In the genomic region with DNA sequence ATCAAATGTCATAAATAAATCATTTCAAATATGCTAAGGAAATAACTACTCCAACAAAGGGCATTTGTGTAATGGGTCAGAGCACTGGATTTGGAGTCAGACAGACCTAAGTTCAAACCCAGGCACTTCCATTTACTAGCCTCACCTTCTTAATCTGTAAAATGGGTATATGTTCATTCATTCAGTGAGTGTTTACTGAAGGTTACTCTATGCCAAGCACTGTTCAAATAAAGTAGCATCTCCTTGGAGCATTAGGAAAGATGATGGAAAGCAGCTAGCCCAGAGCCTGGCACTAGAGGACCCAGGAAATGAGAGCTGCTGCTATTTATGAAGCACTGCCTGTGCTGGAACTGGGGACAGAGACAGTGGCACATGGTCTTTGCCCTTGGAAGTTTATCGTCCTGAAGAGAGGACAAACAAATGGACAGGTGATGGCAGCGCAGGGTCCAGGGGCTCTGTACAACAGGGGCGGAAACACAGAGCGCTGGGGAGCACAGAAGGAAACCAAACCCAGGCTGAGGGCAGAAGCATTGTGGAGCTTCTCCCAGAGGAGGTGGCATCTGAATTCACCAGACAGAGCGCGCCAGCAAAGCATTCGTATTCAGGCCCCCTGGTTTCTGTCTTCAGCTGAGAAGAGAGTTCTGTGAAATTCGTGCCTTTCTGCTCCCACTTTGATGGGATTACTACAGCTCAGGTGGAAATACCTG, we compare ENCODE assay signal across 1 cellular context.
TF ChIP-seq lines count a peak whose summit lies in the region.

No MANE protein-coding gene starts in this region.

TF ChIP-seq in HepG2, 621 proteins besides CTCF, POLR2A, EP300 and RAD21 (continued from another document and continues in another):
- TF ChIP-seq, protein P1, sequence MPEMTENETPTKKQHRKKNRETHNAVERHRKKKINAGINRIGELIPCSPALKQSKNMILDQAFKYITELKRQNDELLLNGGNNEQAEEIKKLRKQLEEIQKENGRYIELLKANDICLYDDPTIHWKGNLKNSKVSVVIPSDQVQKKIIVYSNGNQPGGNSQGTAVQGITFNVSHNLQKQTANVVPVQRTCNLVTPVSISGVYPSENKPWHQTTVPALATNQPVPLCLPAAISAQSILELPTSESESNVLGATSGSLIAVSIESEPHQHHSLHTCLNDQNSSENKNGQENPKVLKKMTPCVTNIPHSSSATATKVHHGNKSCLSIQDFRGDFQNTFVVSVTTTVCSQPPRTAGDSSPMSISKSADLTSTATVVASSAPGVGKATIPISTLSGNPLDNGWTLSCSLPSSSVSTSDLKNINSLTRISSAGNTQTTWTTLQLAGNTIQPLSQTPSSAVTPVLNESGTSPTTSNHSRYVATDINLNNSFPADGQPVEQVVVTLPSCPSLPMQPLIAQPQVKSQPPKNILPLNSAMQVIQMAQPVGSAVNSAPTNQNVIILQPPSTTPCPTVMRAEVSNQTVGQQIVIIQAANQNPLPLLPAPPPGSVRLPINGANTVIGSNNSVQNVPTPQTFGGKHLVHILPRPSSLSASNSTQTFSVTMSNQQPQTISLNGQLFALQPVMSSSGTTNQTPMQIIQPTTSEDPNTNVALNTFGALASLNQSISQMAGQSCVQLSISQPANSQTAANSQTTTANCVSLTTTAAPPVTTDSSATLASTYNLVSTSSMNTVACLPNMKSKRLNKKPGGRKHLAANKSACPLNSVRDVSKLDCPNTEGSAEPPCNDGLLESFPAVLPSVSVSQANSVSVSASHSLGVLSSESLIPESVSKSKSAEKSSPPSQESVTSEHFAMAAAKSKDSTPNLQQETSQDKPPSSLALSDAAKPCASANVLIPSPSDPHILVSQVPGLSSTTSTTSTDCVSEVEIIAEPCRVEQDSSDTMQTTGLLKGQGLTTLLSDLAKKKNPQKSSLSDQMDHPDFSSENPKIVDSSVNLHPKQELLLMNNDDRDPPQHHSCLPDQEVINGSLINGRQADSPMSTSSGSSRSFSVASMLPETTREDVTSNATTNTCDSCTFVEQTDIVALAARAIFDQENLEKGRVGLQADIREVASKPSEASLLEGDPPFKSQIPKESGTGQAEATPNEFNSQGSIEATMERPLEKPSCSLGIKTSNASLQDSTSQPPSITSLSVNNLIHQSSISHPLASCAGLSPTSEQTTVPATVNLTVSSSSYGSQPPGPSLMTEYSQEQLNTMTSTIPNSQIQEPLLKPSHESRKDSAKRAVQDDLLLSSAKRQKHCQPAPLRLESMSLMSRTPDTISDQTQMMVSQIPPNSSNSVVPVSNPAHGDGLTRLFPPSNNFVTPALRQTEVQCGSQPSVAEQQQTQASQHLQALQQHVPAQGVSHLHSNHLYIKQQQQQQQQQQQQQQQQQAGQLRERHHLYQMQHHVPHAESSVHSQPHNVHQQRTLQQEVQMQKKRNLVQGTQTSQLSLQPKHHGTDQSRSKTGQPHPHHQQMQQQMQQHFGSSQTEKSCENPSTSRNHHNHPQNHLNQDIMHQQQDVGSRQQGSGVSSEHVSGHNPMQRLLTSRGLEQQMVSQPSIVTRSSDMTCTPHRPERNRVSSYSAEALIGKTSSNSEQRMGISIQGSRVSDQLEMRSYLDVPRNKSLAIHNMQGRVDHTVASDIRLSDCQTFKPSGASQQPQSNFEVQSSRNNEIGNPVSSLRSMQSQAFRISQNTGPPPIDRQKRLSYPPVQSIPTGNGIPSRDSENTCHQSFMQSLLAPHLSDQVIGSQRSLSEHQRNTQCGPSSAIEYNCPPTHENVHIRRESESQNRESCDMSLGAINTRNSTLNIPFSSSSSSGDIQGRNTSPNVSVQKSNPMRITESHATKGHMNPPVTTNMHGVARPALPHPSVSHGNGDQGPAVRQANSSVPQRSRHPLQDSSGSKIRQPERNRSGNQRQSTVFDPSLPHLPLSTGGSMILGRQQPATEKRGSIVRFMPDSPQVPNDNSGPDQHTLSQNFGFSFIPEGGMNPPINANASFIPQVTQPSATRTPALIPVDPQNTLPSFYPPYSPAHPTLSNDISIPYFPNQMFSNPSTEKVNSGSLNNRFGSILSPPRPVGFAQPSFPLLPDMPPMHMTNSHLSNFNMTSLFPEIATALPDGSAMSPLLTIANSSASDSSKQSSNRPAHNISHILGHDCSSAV (CRISPR knock-in tag; IDR thresholded peaks at IDR 0.05; ENCODE audit: borderline replicate concordance): no peak
- TF ChIP-seq PHB2 (IDR thresholded peaks at IDR 0.05; ENCODE audit: partially characterized antibody) (no peak), PCBP2 (optimal IDR thresholded peaks at IDR 0.05; ENCODE audit: low read depth, low read length, poor library complexity, severe bottlenecking) (no peak), ZNF75D (CRISPR knock-in tag; IDR thresholded peaks at IDR 0.05; ENCODE audit: borderline replicate concordance) (no peak), PCBP1 (IDR thresholded peaks at IDR 0.05; ENCODE audit: borderline replicate concordance, low read depth, low read length) (no peak), RXRB (CRISPR knock-in tag; IDR thresholded peaks at IDR 0.05; ENCODE audit: borderline replicate concordance) (peak; percentile 78; the same call in 1 of the 2 replicates), BRCA1 (CRISPR knock-in tag; IDR thresholded peaks at IDR 0.05) (no peak), ZNF510 (CRISPR knock-in tag; IDR thresholded peaks at IDR 0.05; ENCODE audit: low read depth) (0 out of 2 replicates have a peak, but pooled peaks have one; percentile 67), NCOA5 (CRISPR knock-in tag; IDR thresholded peaks at IDR 0.05) (no peak), SP5 (CRISPR knock-in tag; IDR thresholded peaks at IDR 0.05; ENCODE audit: borderline replicate concordance, low read depth) (no peak), ZNF431 (CRISPR knock-in tag; IDR thresholded peaks at IDR 0.05; ENCODE audit: borderline replicate concordance, low read depth) (no peak; the same call in 1 of the 2 replicates), ZNF235 (CRISPR knock-in tag; IDR thresholded peaks at IDR 0.05; ENCODE audit: borderline replicate concordance) (no peak), ZNF296 (CRISPR knock-in tag; conservative IDR thresholded peaks at IDR 0.05) (no peak), GABPB1 (CRISPR knock-in tag; IDR thresholded peaks at IDR 0.05) (no peak), HIVEP1 (CRISPR knock-in tag; IDR thresholded peaks at IDR 0.05) (no peak), MEIS1 (CRISPR knock-in tag; IDR thresholded peaks at IDR 0.05; ENCODE audit: borderline replicate concordance) (peak; percentile 85; the same call in 1 of the 2 replicates), KDM5A (IDR thresholded peaks at IDR 0.05; ENCODE audit: borderline replicate concordance, low read length) (no peak), BHLHE40 (IDR thresholded peaks at IDR 0.05; ENCODE audit: low read length) (no peak), ZSCAN31 (CRISPR knock-in tag; IDR thresholded peaks at IDR 0.05; ENCODE audit: low read depth) (0 out of 2 replicates have a peak, but pooled peaks have one; percentile 64), ATF1 (CRISPR knock-in tag; IDR thresholded peaks at IDR 0.05) (no peak), ZNF451 (CRISPR knock-in tag; IDR thresholded peaks at IDR 0.05) (no peak), MTERF4 (CRISPR knock-in tag; IDR thresholded peaks at IDR 0.05) (0 out of 2 replicates have a peak, but pooled peaks have one; percentile 78), KAT8 (CRISPR knock-in tag; IDR thresholded peaks at IDR 0.05) (0 out of 2 replicates have a peak, but pooled peaks have one; percentile 52), HES4 (CRISPR knock-in tag; IDR thresholded peaks at IDR 0.05; ENCODE audit: borderline replicate concordance) (no peak), RELA (CRISPR knock-in tag; IDR thresholded peaks at IDR 0.05) (no peak)
- TF ChIP-seq, protein P2, sequence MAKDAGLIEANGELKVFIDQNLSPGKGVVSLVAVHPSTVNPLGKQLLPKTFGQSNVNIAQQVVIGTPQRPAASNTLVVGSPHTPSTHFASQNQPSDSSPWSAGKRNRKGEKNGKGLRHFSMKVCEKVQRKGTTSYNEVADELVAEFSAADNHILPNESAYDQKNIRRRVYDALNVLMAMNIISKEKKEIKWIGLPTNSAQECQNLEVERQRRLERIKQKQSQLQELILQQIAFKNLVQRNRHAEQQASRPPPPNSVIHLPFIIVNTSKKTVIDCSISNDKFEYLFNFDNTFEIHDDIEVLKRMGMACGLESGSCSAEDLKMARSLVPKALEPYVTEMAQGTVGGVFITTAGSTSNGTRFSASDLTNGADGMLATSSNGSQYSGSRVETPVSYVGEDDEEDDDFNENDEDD (CRISPR knock-in tag; IDR thresholded peaks at IDR 0.05; ENCODE audit: borderline replicate concordance): no peak; the same call in 1 of the 2 replicates
- TF ChIP-seq, protein P3, sequence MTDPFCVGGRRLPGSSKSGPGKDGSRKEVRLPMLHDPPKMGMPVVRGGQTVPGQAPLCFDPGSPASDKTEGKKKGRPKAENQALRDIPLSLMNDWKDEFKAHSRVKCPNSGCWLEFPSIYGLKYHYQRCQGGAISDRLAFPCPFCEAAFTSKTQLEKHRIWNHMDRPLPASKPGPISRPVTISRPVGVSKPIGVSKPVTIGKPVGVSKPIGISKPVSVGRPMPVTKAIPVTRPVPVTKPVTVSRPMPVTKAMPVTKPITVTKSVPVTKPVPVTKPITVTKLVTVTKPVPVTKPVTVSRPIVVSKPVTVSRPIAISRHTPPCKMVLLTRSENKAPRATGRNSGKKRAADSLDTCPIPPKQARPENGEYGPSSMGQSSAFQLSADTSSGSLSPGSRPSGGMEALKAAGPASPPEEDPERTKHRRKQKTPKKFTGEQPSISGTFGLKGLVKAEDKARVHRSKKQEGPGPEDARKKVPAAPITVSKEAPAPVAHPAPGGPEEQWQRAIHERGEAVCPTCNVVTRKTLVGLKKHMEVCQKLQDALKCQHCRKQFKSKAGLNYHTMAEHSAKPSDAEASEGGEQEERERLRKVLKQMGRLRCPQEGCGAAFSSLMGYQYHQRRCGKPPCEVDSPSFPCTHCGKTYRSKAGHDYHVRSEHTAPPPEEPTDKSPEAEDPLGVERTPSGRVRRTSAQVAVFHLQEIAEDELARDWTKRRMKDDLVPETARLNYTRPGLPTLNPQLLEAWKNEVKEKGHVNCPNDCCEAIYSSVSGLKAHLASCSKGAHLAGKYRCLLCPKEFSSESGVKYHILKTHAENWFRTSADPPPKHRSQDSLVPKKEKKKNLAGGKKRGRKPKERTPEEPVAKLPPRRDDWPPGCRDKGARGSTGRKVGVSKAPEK (CRISPR knock-in tag; IDR thresholded peaks at IDR 0.05; ENCODE audit: borderline replicate concordance): no peak
- TF ChIP-seq, protein P4, sequence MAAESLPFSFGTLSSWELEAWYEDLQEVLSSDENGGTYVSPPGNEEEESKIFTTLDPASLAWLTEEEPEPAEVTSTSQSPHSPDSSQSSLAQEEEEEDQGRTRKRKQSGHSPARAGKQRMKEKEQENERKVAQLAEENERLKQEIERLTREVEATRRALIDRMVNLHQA (CRISPR knock-in tag; IDR thresholded peaks at IDR 0.05): no peak
- TF ChIP-seq, protein P5, sequence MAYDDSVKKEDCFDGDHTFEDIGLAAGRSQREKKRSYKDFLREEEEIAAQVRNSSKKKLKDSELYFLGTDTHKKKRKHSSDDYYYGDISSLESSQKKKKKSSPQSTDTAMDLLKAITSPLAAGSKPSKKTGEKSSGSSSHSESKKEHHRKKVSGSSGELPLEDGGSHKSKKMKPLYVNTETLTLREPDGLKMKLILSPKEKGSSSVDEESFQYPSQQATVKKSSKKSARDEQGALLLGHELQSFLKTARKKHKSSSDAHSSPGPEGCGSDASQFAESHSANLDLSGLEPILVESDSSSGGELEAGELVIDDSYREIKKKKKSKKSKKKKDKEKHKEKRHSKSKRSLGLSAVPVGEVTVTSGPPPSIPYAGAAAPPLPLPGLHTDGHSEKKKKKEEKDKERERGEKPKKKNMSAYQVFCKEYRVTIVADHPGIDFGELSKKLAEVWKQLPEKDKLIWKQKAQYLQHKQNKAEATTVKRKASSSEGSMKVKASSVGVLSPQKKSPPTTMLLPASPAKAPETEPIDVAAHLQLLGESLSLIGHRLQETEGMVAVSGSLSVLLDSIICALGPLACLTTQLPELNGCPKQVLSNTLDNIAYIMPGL (CRISPR knock-in tag; IDR thresholded peaks at IDR 0.05; ENCODE audit: borderline replicate concordance in 1 of 2, low read depth in 1 of 2): peak in 1 of 2 experiments; percentile 78; a peak in 2 of 4 replicates
- TF ChIP-seq, protein P6, sequence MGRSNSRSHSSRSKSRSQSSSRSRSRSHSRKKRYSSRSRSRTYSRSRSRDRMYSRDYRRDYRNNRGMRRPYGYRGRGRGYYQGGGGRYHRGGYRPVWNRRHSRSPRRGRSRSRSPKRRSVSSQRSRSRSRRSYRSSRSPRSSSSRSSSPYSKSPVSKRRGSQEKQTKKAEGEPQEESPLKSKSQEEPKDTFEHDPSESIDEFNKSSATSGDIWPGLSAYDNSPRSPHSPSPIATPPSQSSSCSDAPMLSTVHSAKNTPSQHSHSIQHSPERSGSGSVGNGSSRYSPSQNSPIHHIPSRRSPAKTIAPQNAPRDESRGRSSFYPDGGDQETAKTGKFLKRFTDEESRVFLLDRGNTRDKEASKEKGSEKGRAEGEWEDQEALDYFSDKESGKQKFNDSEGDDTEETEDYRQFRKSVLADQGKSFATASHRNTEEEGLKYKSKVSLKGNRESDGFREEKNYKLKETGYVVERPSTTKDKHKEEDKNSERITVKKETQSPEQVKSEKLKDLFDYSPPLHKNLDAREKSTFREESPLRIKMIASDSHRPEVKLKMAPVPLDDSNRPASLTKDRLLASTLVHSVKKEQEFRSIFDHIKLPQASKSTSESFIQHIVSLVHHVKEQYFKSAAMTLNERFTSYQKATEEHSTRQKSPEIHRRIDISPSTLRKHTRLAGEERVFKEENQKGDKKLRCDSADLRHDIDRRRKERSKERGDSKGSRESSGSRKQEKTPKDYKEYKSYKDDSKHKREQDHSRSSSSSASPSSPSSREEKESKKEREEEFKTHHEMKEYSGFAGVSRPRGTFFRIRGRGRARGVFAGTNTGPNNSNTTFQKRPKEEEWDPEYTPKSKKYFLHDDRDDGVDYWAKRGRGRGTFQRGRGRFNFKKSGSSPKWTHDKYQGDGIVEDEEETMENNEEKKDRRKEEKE (IDR thresholded peaks at IDR 0.05): no peak
- TF ChIP-seq, protein P7, sequence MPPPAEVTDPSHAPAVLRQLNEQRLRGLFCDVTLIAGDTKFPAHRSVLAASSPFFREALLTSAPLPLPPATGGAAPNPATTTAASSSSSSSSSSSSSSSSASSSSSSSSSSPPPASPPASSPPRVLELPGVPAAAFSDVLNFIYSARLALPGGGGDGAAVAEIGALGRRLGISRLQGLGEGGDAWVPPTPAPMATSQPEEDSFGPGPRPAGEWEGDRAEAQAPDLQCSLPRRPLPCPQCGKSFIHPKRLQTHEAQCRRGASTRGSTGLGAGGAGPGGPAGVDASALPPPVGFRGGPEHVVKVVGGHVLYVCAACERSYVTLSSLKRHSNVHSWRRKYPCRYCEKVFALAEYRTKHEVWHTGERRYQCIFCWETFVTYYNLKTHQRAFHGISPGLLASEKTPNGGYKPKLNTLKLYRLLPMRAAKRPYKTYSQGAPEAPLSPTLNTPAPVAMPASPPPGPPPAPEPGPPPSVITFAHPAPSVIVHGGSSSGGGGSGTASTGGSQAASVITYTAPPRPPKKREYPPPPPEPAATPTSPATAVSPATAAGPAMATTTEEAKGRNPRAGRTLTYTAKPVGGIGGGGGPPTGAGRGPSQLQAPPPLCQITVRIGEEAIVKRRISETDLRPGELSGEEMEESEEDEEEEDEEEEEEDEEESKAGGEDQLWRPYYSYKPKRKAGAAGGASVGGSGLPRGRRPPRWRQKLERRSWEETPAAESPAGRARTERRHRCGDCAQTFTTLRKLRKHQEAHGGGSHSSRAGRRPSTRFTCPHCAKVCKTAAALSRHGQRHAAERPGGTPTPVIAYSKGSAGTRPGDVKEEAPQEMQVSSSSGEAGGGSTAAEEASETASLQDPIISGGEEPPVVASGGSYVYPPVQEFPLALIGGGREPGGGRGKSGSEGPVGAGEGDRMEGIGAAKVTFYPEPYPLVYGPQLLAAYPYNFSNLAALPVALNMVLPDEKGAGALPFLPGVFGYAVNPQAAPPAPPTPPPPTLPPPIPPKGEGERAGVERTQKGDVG (CRISPR knock-in tag; IDR thresholded peaks at IDR 0.05; ENCODE audit: borderline replicate concordance): no peak
